ENCODE assay signal across 1 cellular context in genomic region chr14:22982477-22983245, GRCh38.
A peak's percentile ranks its signal among the peaks of the same experiment; 100 is the strongest.
TF ChIP-seq lines count a peak whose summit lies in the region.

Gene AJUBA (minus strand): TSS chr14:22982551. CDS start chr14:22982266, 285 bp downstream.

TF ChIP-seq in HEK293, 187 proteins besides CTCF, POLR2A, EP300 and RAD21 (continued from another document and continues in another):
- peak; percentile 95 for TF ChIP-seq PRDM10 (tag by site-specific recombination; IDR thresholded peaks at IDR 0.05)
- no peak for TF ChIP-seq ZNF311 (tag by site-specific recombination; IDR thresholded peaks at IDR 0.05; ENCODE audit: borderline replicate concordance)
- peak; percentile 69; the same call in 1 of the 2 replicates for TF ChIP-seq ZNF792 (tag by site-specific recombination; IDR thresholded peaks at IDR 0.05)
- peak; percentile 79; the same call in 1 of the 2 replicates for TF ChIP-seq ZNF843 (tag by site-specific recombination; IDR thresholded peaks at IDR 0.05)
- TF ChIP-seq ZNF76 (tag by site-specific recombination; IDR thresholded peaks at IDR 0.05; ENCODE audit: borderline replicate concordance, low read depth): peak; percentile 92
- TF ChIP-seq ZNF169 (tag by site-specific recombination; IDR thresholded peaks at IDR 0.05): peak; percentile 89
- TF ChIP-seq GLI2 (tag by site-specific recombination; IDR thresholded peaks at IDR 0.05; ENCODE audit: borderline replicate concordance, low read depth): no peak
- TF ChIP-seq ZNF184 (tag by site-specific recombination; IDR thresholded peaks at IDR 0.05): no peak
- TF ChIP-seq, protein P1, sequence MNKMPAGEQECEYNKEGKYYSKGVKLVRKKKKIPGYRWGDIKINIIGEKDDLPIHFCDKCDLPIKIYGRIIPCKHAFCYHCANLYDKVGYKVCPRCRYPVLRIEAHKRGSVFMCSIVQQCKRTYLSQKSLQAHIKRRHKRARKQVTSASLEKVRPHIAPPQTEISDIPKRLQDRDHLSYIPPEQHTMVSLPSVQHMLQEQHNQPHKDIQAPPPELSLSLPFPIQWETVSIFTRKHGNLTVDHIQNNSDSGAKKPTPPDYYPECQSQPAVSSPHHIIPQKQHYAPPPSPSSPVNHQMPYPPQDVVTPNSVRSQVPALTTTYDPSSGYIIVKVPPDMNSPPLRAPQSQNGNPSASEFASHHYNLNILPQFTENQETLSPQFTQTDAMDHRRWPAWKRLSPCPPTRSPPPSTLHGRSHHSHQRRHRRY (tag by site-specific recombination; IDR thresholded peaks at IDR 0.05): peak; percentile 94
- TF ChIP-seq ZNF132 (tag by site-specific recombination; IDR thresholded peaks at IDR 0.05; ENCODE audit: borderline replicate concordance): no peak
- TF ChIP-seq, protein P2, sequence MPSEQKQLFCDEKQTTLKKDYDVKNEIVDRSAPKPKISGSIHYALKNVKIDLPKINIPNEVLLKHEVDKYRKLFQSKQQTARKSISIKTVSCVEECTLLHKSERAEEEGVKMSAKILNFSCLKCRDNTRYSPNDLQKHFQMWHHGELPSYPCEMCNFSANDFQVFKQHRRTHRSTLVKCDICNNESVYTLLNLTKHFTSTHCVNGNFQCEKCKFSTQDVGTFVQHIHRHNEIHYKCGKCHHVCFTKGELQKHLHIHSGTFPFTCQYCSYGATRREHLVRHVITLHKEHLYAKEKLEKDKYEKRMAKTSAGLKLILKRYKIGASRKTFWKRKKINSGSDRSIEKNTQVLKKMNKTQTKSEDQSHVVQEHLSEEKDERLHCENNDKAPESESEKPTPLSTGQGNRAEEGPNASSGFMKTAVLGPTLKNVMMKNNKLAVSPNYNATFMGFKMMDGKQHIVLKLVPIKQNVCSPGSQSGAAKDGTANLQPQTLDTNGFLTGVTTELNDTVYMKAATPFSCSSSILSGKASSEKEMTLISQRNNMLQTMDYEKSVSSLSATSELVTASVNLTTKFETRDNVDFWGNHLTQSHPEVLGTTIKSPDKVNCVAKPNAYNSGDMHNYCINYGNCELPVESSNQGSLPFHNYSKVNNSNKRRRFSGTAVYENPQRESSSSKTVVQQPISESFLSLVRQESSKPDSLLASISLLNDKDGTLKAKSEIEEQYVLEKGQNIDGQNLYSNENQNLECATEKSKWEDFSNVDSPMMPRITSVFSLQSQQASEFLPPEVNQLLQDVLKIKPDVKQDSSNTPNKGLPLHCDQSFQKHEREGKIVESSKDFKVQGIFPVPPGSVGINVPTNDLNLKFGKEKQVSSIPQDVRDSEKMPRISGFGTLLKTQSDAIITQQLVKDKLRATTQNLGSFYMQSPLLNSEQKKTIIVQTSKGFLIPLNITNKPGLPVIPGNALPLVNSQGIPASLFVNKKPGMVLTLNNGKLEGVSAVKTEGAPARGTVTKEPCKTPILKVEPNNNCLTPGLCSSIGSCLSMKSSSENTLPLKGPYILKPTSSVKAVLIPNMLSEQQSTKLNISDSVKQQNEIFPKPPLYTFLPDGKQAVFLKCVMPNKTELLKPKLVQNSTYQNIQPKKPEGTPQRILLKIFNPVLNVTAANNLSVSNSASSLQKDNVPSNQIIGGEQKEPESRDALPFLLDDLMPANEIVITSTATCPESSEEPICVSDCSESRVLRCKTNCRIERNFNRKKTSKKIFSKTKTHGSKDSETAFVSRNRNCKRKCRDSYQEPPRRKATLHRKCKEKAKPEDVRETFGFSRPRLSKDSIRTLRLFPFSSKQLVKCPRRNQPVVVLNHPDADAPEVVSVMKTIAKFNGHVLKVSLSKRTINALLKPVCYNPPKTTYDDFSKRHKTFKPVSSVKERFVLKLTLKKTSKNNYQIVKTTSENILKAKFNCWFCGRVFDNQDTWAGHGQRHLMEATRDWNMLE (tag by site-specific recombination; conservative IDR thresholded peaks at IDR 0.05; ENCODE audit: low read depth): 0 out of 2 replicates have a peak, but pooled peaks have one; percentile 27
- 0 out of 2 replicates have a peak, but pooled peaks have one; percentile 6 for TF ChIP-seq ZNF654 (tag by site-specific recombination; IDR thresholded peaks at IDR 0.05; ENCODE audit: low read depth)
- peak; percentile 99 for TF ChIP-seq ZNF777 (tag by site-specific recombination; IDR thresholded peaks at IDR 0.05; ENCODE audit: borderline replicate concordance)
- peak; percentile 29; the same call in 1 of the 2 replicates for TF ChIP-seq ZNF23 (tag by site-specific recombination; IDR thresholded peaks at IDR 0.05; ENCODE audit: borderline replicate concordance)
- TF ChIP-seq TRIM28 (IDR thresholded peaks at IDR 0.05; ENCODE audit: borderline replicate concordance, low read length): no peak; the same call in 1 of the 2 replicates
- TF ChIP-seq, protein P3, sequence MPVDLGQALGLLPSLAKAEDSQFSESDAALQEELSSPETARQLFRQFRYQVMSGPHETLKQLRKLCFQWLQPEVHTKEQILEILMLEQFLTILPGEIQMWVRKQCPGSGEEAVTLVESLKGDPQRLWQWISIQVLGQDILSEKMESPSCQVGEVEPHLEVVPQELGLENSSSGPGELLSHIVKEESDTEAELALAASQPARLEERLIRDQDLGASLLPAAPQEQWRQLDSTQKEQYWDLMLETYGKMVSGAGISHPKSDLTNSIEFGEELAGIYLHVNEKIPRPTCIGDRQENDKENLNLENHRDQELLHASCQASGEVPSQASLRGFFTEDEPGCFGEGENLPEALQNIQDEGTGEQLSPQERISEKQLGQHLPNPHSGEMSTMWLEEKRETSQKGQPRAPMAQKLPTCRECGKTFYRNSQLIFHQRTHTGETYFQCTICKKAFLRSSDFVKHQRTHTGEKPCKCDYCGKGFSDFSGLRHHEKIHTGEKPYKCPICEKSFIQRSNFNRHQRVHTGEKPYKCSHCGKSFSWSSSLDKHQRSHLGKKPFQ (tag by site-specific recombination; IDR thresholded peaks at IDR 0.05): peak; percentile 94
- peak; percentile 99 for TF ChIP-seq KLF8 (tag by site-specific recombination; IDR thresholded peaks at IDR 0.05)
- TF ChIP-seq FEZF1 (tag by site-specific recombination; IDR thresholded peaks at IDR 0.05): peak; percentile 70
- TF ChIP-seq, protein P4, sequence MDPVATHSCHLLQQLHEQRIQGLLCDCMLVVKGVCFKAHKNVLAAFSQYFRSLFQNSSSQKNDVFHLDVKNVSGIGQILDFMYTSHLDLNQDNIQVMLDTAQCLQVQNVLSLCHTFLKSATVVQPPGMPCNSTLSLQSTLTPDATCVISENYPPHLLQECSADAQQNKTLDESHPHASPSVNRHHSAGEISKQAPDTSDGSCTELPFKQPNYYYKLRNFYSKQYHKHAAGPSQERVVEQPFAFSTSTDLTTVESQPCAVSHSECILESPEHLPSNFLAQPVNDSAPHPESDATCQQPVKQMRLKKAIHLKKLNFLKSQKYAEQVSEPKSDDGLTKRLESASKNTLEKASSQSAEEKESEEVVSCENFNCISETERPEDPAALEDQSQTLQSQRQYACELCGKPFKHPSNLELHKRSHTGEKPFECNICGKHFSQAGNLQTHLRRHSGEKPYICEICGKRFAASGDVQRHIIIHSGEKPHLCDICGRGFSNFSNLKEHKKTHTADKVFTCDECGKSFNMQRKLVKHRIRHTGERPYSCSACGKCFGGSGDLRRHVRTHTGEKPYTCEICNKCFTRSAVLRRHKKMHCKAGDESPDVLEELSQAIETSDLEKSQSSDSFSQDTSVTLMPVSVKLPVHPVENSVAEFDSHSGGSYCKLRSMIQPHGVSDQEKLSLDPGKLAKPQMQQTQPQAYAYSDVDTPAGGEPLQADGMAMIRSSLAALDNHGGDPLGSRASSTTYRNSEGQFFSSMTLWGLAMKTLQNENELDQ (tag by site-specific recombination; IDR thresholded peaks at IDR 0.05; ENCODE audit: low read depth): 0 out of 2 replicates have a peak, but pooled peaks have one; percentile 38
- TF ChIP-seq, protein P5, sequence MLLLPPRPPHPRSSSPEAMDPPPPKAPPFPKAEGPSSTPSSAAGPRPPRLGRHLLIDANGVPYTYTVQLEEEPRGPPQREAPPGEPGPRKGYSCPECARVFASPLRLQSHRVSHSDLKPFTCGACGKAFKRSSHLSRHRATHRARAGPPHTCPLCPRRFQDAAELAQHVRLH (tag by site-specific recombination; IDR thresholded peaks at IDR 0.05): peak; percentile 97
- TF ChIP-seq, protein P6, sequence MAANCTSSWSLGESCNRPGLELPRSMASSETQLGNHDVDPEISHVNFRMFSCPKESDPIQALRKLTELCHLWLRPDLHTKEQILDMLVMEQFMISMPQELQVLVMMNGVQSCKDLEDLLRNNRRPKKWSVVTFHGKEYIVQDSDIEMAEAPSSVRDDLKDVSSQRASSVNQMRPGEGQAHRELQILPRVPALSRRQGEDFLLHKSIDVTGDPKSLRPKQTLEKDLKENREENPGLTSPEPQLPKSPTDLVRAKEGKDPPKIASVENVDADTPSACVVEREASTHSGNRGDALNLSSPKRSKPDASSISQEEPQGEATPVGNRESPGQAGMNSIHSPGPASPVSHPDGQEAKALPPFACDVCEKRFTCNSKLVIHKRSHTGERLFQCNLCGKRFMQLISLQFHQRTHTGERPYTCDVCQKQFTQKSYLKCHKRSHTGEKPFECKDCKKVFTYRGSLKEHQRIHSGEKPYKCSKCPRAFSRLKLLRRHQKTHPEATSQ (tag by site-specific recombination; IDR thresholded peaks at IDR 0.05): peak; percentile 99
- TF ChIP-seq KLF10 (tag by site-specific recombination; IDR thresholded peaks at IDR 0.05): peak; percentile 90
- TF ChIP-seq ZNF366 (tag by site-specific recombination; conservative IDR thresholded peaks at IDR 0.05): peak; percentile 90
- TF ChIP-seq ZNF175 (tag by site-specific recombination; IDR thresholded peaks at IDR 0.05): no peak
- peak; percentile 67; the same call in 1 of the 2 replicates for TF ChIP-seq MYNN (tag by site-specific recombination; IDR thresholded peaks at IDR 0.05; ENCODE audit: borderline replicate concordance)
- TF ChIP-seq, protein P7, sequence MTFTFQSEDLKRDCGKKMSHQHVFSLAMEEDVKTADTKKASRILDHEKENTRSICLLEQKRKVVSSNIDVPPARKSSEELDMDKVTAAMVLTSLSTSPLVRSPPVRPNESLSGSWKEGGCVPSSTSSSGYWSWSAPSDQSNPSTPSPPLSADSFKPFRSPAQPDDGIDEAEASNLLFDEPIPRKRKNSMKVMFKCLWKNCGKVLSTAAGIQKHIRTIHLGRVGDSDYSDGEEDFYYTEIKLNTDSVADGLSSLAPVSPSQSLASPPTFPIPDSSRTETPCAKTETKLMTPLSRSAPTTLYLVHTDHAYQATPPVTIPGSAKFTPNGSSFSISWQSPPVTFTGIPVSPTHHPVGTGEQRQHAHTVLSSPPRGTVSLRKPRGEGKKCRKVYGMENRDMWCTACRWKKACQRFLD (tag by site-specific recombination; IDR thresholded peaks at IDR 0.05): peak; percentile 82
- TF ChIP-seq ZNF19 (tag by site-specific recombination; IDR thresholded peaks at IDR 0.05; ENCODE audit: low read depth): 0 out of 2 replicates have a peak, but pooled peaks have one; percentile 29
- TF ChIP-seq ZNF324 (tag by site-specific recombination; IDR thresholded peaks at IDR 0.05): peak; percentile 99
- peak; percentile 75 for TF ChIP-seq OVOL3 (tag by site-specific recombination; IDR thresholded peaks at IDR 0.05)
- TF ChIP-seq ZNF10 (tag by site-specific recombination; IDR thresholded peaks at IDR 0.05): peak; percentile 83; the same call in 1 of the 2 replicates
- TF ChIP-seq ZNF558 (tag by site-specific recombination; IDR thresholded peaks at IDR 0.05): peak; percentile 70
- TF ChIP-seq, protein P8, sequence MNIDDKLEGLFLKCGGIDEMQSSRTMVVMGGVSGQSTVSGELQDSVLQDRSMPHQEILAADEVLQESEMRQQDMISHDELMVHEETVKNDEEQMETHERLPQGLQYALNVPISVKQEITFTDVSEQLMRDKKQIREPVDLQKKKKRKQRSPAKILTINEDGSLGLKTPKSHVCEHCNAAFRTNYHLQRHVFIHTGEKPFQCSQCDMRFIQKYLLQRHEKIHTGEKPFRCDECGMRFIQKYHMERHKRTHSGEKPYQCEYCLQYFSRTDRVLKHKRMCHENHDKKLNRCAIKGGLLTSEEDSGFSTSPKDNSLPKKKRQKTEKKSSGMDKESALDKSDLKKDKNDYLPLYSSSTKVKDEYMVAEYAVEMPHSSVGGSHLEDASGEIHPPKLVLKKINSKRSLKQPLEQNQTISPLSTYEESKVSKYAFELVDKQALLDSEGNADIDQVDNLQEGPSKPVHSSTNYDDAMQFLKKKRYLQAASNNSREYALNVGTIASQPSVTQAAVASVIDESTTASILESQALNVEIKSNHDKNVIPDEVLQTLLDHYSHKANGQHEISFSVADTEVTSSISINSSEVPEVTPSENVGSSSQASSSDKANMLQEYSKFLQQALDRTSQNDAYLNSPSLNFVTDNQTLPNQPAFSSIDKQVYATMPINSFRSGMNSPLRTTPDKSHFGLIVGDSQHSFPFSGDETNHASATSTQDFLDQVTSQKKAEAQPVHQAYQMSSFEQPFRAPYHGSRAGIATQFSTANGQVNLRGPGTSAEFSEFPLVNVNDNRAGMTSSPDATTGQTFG (tag by site-specific recombination; IDR thresholded peaks at IDR 0.05; ENCODE audit: borderline replicate concordance): peak; percentile 95; the same call in 1 of the 2 replicates
- TF ChIP-seq, protein P9, sequence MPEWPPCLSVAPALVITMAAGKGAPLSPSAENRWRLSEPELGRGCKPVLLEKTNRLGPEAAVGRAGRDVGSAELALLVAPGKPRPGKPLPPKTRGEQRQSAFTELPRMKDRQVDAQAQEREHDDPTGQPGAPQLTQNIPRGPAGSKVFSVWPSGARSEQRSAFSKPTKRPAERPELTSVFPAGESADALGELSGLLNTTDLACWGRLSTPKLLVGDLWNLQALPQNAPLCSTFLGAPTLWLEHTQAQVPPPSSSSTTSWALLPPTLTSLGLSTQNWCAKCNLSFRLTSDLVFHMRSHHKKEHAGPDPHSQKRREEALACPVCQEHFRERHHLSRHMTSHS (tag by site-specific recombination; IDR thresholded peaks at IDR 0.05): peak; percentile 73
- TF ChIP-seq ZNF629 (tag by site-specific recombination; IDR thresholded peaks at IDR 0.05): peak; percentile 90
